Comparison of ENCODE assay signal across 15 cellular contexts in genomic region chr10:19699299-19699698, GRCh38.
DNase-seq lines count a peak whose midpoint lies in the region; ATAC-seq and TF ChIP-seq lines count a peak whose summit lies in the region.
"Had no signal": no experiment of that assay in that cellular context is flagged by ENCODE, and none has a peak within 500 bp of the region (broad histone marks: within the 10 kb centered on the region; RNA-seq: fewer than 3 reads in every experiment).

No MANE protein-coding gene starts in this region.

- no peaks in the 10 kb centered on the region for H3K27me3 Mint-ChIP-seq in GM23338 (ENCODE audit: insufficient read depth, low read depth, poor library complexity)
- H3K27me3 Mint-ChIP-seq in H9 (ENCODE audit: low read depth): no peaks in the 10 kb centered on the region
- no peaks in the 10 kb centered on the region for H3K27me3 Mint-ChIP-seq in WTC11 (ENCODE audit: low read depth)
- no peaks in the 10 kb centered on the region for H3K27me3 Mint-ChIP-seq in activated CD4-positive, alpha-beta memory T cell treated with anti-CD3 and anti-CD28 coated beads for 36 hours
- H3K27me3 Mint-ChIP-seq: CD4-positive, alpha-beta memory T cell had no signal

- no peak overlapping the region for H4K8ac ChIP-seq in H9 (replicated peaks; ENCODE audit: insufficient read length, low read depth, low read length)

- H3K9me3 Mint-ChIP-seq in GM23338 (no peaks in the 10 kb centered on the region; the same call in 1 of the 3 replicates), H9 (peaks cover 2 to 7% of the 10 kb centered on the region in 2 experiments; a peak in 3 of 5 replicates), WTC11 (peaks cover 11% of the 10 kb centered on the region; the same call in 1 of the 2 replicates)
- H3K9me3 Mint-ChIP-seq in activated CD4-positive, alpha-beta memory T cell treated with anti-CD3 and anti-CD28 coated beads for 36 hours: peaks cover 22% of the 10 kb centered on the region

- no peak overlapping the region for H3K4me3 ChIP-seq in GM23338
- H3K4me3 ChIP-seq: HAP-1 had no signal

- H3K18ac ChIP-seq in H9 (ENCODE audit: insufficient read length, low read depth, low read length): no peak overlapping the region

- no peaks in the 10 kb centered on the region for H3K4me1 ChIP-seq in GM23338 (ENCODE audit: insufficient read depth)
- H3K4me1 ChIP-seq in H9 (ENCODE audit: insufficient read depth, low read length): no peaks in the 10 kb centered on the region
- H3K4me1 ChIP-seq: HAP-1 had no signal

- no peak overlapping the region for H3K27ac Mint-ChIP-seq in GM23338
- no peak overlapping the region for H3K27ac Mint-ChIP-seq in H9
- no peak overlapping the region for H3K27ac Mint-ChIP-seq in WTC11
- no peak overlapping the region for H3K27ac Mint-ChIP-seq in activated CD4-positive, alpha-beta memory T cell treated with anti-CD3 and anti-CD28 coated beads for 36 hours
- H3K27ac Mint-ChIP-seq: CD4-positive, alpha-beta memory T cell had no signal

- H2BK12ac ChIP-seq in H9 (ENCODE audit: insufficient read length, low read depth, low read length): no peak overlapping the region

- H3K36me3 Mint-ChIP-seq in GM23338 (ENCODE audit: low read depth) (0 out of 3 replicates have a peak, but pooled peaks cover 2% of the 10 kb centered on the region), H9 (ENCODE audit: insufficient read depth in 1 of 3, low read depth in 3 of 3) (no peaks in the 10 kb centered on the region), WTC11 (no peaks in the 10 kb centered on the region)
- H3K36me3 Mint-ChIP-seq in activated CD4-positive, alpha-beta memory T cell treated with anti-CD3 and anti-CD28 coated beads for 36 hours: no peaks in the 10 kb centered on the region
- H3K36me3 Mint-ChIP-seq: CD4-positive, alpha-beta memory T cell had no signal

- no peak overlapping the region for H3K4ac ChIP-seq in H9 (ENCODE audit: low read depth, low read length)

- H4K91ac ChIP-seq in H9 (ENCODE audit: insufficient read length, low read depth, low read length): no peak overlapping the region

- in situ Hi-C loops in GM13977 (cut with MboI; ENCODE audit: low pct_unique_long_range_greater_than_20kb, low sequenced_read_pairs, unreplicated experiment): no loop called here

- H3K4me2 ChIP-seq in GM23338: no peak overlapping the region
- no peak overlapping the region for H3K4me2 ChIP-seq in H9 (ENCODE audit: insufficient read depth, insufficient read length, low read length)

- no peak overlapping the region for H3K56ac ChIP-seq in H9 (ENCODE audit: insufficient read length, low read depth, low read length)

- H3K14ac ChIP-seq in H9 (ENCODE audit: insufficient read depth, low read length): no peak overlapping the region

- POLR2A ChIA-PET in WTC11 (lab: Charles Lee): interaction anchor here (0.5 kb wide), 1 partner anchor 1444 kb away, joined by 11 read pairs; no protein-coding TSS in a partner anchor
- POLR2A ChIA-PET in activated CD4-positive, alpha-beta memory T cell treated with anti-CD3 and anti-CD28 coated beads for 36 hours (lab: Charles Lee): no interaction called here

- no peaks in the 10 kb centered on the region for H3K27me3 ChIP-seq in GM23338 (ENCODE audit: insufficient read depth)
- no peaks in the 10 kb centered on the region for H3K27me3 ChIP-seq in H9 (ENCODE audit: insufficient read depth, low read length)

- H3K27ac ChIP-seq in GM23338 (ENCODE audit: low read depth) (no peak overlapping the region), H9 (ENCODE audit: insufficient read length, low read depth, low read length) (no peak overlapping the region)

- no peak overlapping the region for H4K5ac ChIP-seq in H9 (ENCODE audit: insufficient read length, low read depth, low read length)

- no peak overlapping the region for H3K4me3 Mint-ChIP-seq in GM23338
- H3K4me3 Mint-ChIP-seq in H9: no peak overlapping the region
- no peak overlapping the region for H3K4me3 Mint-ChIP-seq in WTC11
- no peak overlapping the region for H3K4me3 Mint-ChIP-seq in activated CD4-positive, alpha-beta memory T cell treated with anti-CD3 and anti-CD28 coated beads for 36 hours
- H3K4me3 Mint-ChIP-seq: CD4-positive, alpha-beta memory T cell had no signal

- peaks cover 4% of the 10 kb centered on the region; the same call in 2 of the 3 replicates for H3K4me1 Mint-ChIP-seq in GM23338
- H3K4me1 Mint-ChIP-seq in H9: peaks cover 0 to 2% of the 10 kb centered on the region in 2 experiments; a peak in 1 of 4 replicates
- peaks cover 4% of the 10 kb centered on the region; the same call in 1 of the 2 replicates for H3K4me1 Mint-ChIP-seq in WTC11
- no peaks in the 10 kb centered on the region for H3K4me1 Mint-ChIP-seq in activated CD4-positive, alpha-beta memory T cell treated with anti-CD3 and anti-CD28 coated beads for 36 hours (ENCODE audit: low read depth)
- H3K4me1 Mint-ChIP-seq: CD4-positive, alpha-beta memory T cell had no signal

- H3K79me1 ChIP-seq in H9 (ENCODE audit: insufficient read depth, low read depth, low read length, poor library complexity, severe bottlenecking): no peaks in the 10 kb centered on the region

- no peak overlapping the region for H3T11ph ChIP-seq in H9 (ENCODE audit: low read length)

- no peaks in the 10 kb centered on the region for H3K36me3 ChIP-seq in GM23338 (ENCODE audit: insufficient read depth)
- H3K36me3 ChIP-seq: HAP-1 had no signal

- H2BK20ac ChIP-seq in H9 (ENCODE audit: low read depth, low read length, poor library complexity, severe bottlenecking): no peak overlapping the region

- no peak overlapping the region for H2BK15ac ChIP-seq in H9 (ENCODE audit: low read depth, low read length)

- H2BK120ac ChIP-seq in H9 (ENCODE audit: low read depth, low read length, poor library complexity, severe bottlenecking): no peak overlapping the region

- CTCF ChIA-PET in WTC11 (lab: Charles Lee): interaction anchor here (0.8 kb wide), 1 partner anchor 12 kb away, joined by 3 read pairs; no protein-coding TSS in a partner anchor
- CTCF ChIA-PET in activated CD4-positive, alpha-beta memory T cell treated with anti-CD3 and anti-CD28 coated beads for 36 hours (lab: Charles Lee): no interaction called here

- intact Hi-C loops in activated CD4-positive, alpha-beta memory T cell treated with anti-CD3 and anti-CD28 coated beads for 36 hours (cut with micrococcal nuclease): no loop called here

- DNase-seq in GM23338 (ENCODE audit: low spot score) (peak; percentile 14), H9 (no peak), WTC11 (ENCODE audit: low spot score) (no peak), iPS-NIHi11 (ENCODE audit: low spot score) (peak; percentile 14), RKO (ENCODE audit: low spot score) (no peak), GM13977 (ENCODE audit: low spot score) (no peak)
- DNase-seq in activated CD4-positive, alpha-beta memory T cell treated with anti-CD3 and anti-CD28 coated beads for 36 hours: no peak
- DNase-seq: C1 segment of cervical spinal cord; Calu3; CD4-positive, alpha-beta memory T cell; COR-L47; DMS53; DMS79 treated with DMSO at 0.1 percent for 48 hours; GF-D8 had no signal

- H3K9me3 ChIP-seq in H9 (ENCODE audit: control insufficient read depth, low read depth, low read length): no peaks in the 10 kb centered on the region
- H3K9me3 ChIP-seq: HAP-1 had no signal

- no peak overlapping the region for H3K9ac ChIP-seq in H9 (ENCODE audit: extremely low read depth, insufficient read length, low read length)

- TF ChIP-seq CTCF in GM23338 (conservative IDR thresholded peaks at IDR 0.05; ENCODE audit: low read depth in 2 of 2): peak; percentile 18 to 26; a peak in 2 of 4 replicates
- TF ChIP-seq CTCF in H9 (conservative IDR thresholded peaks at IDR 0.05): peak; percentile 39; the same call in 2 of the 3 replicates
- no peak for TF ChIP-seq CTCF in WTC11 (IDR thresholded peaks at IDR 0.05)
- TF ChIP-seq CTCF in GM13977 (IDR thresholded peaks at IDR 0.05; ENCODE audit: extremely low read depth, insufficient read depth, missing control alignments): no peak

- no peak overlapping the region for H3K23ac ChIP-seq in H9 (ENCODE audit: insufficient read length, low read depth, low read length)

- no peak overlapping the region for H2AK5ac ChIP-seq in H9 (ENCODE audit: insufficient read length, low read length)

- 0 out of 2 replicates have a peak, but pooled peaks cover 3% of the 10 kb centered on the region for H3K9me2 ChIP-seq in GM23338 (ENCODE audit: insufficient read depth)

- H3K79me2 ChIP-seq in GM23338 (replicated peaks; ENCODE audit: insufficient read depth) (no peaks in the 10 kb centered on the region), H9 (ENCODE audit: insufficient read depth, low read length) (no peaks in the 10 kb centered on the region)

- H3F3A ChIP-seq in GM23338 (replicated peaks; ENCODE audit: low read depth): no peaks in the 10 kb centered on the region

- WGBS in H9 (ENCODE audit: extremely low coverage, insufficient read length, low lambda C conversion rate): no CpG with 5 or more reads among the region's 3 CpGs

- H2BK5ac ChIP-seq in H9 (ENCODE audit: insufficient read length, low read length): no peak overlapping the region

- H2AFZ ChIP-seq in GM23338: no peak overlapping the region
- no peak overlapping the region for H2AFZ ChIP-seq in H9 (ENCODE audit: low read length)

- no peaks in the 10 kb centered on the region for H4K20me1 ChIP-seq in GM23338 (replicated peaks; ENCODE audit: insufficient read depth)
- no peaks in the 10 kb centered on the region for H4K20me1 ChIP-seq in H9 (ENCODE audit: control insufficient read depth, insufficient read depth, insufficient read length)

- peak; percentile 49; the same call in 2 of the 3 replicates for ATAC-seq in GM23338
- peak; percentile 83 for ATAC-seq in WTC11

- H3K23me2 ChIP-seq in H9 (ENCODE audit: insufficient read length, low read depth, low read length, poor library complexity, severe bottlenecking): no peaks in the 10 kb centered on the region

TF ChIP-seq in GM23338, 12 proteins besides CTCF, POLR2A, EP300 and RAD21 (continues in another document):
- TF ChIP-seq POLR2AphosphoS5 (IDR thresholded peaks at IDR 0.05; ENCODE audit: low read depth) (no peak), CREB1 (CRISPR knock-in tag; IDR thresholded peaks at IDR 0.05; ENCODE audit: low read depth) (no peak)

TF ChIP-seq in WTC11, 78 proteins besides CTCF, POLR2A, EP300 and RAD21 (continues in another document):
- TF ChIP-seq FOXK1 (CRISPR knock-in tag; IDR thresholded peaks at IDR 0.05): no peak
- TF ChIP-seq PREB (CRISPR knock-in tag; IDR thresholded peaks at IDR 0.05; ENCODE audit: borderline replicate concordance): no peak
- no peak for TF ChIP-seq ZNF423 (CRISPR knock-in tag; IDR thresholded peaks at IDR 0.05)
- no peak for TF ChIP-seq HMGA2 (CRISPR knock-in tag; IDR thresholded peaks at IDR 0.05)
- no peak for TF ChIP-seq PRRX2 (CRISPR knock-in tag; IDR thresholded peaks at IDR 0.05)
- no peak for TF ChIP-seq RORB (CRISPR knock-in tag; IDR thresholded peaks at IDR 0.05)
- TF ChIP-seq NR1H2 (CRISPR knock-in tag; IDR thresholded peaks at IDR 0.05): no peak

Comparison
In these comparisons a context has a peak if more than half of its experiments do, and no peak if none do; other contexts are left out.
1. DNase-seq: peak in GM23338 (single experiment) and iPS-NIHi11 (single experiment); none in H9 (single experiment), WTC11 (single experiment), activated CD4-positive, alpha-beta memory T cell treated with anti-CD3 and anti-CD28 coated beads for 36 hours (single experiment), RKO (single experiment) and GM13977 (single experiment).
2. CTCF ChIP-seq: peak in GM23338 (2 of 2) and H9 (single experiment); none in WTC11 (single experiment) and GM13977 (single experiment).